In the genomic region with DNA sequence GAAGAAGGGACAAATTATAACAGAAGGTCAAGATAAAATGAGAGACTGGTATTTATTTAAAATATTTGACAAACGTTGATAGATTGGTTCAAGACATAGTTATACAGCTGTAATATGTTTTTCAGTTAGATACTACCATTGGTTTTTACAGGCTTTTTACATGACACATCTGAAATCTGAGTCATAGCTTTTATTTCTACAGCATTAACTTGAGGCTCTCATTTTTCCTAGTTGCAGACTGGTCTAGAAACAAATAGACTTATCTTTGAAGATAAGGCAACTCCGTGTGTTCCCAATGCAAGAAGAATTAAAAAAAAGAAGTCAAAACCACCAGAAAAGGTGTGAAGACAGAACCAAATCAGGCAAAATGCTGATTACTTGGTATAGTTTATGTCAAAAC, we compare ENCODE assay signal across 18 cellular contexts. TPM values are rescaled to one million over a fixed set of nuclear protein-coding genes. Genes with fewer than 3 reads are reported as not detected.
DNase-seq lines count a peak whose midpoint lies in the region; ATAC-seq and TF ChIP-seq lines count a peak whose summit lies in the region.
"Had no signal": no experiment of that assay in that cellular context is flagged by ENCODE, and none has a peak within 500 bp of the region (broad histone marks: within the 10 kb centered on the region; RNA-seq: fewer than 3 reads in every experiment).

No MANE protein-coding gene starts in this region.

- TF ChIP-seq CTCF in AG09309 (IDR thresholded peaks at IDR 0.05; ENCODE audit: control insufficient read depth, insufficient read depth, low read depth, low read length, missing control alignments), result no peak
- TF ChIP-seq CTCF in cardiac fibroblast (IDR thresholded peaks at IDR 0.05; ENCODE audit: low read depth, low read length), result no peak

- DNase-seq in AG09309 (ENCODE audit: low read depth), result peak; percentile 37
- DNase-seq in HT1080 (ENCODE audit: low read depth), result peak; percentile 44
- peak; percentile 46 to 55 for DNase-seq in cardiac fibroblast (ENCODE audit: low read depth in 2 of 2)
- DNase-seq in kidney glomerular epithelial cell (lab: John Stamatoyannopoulos, UW), result peak; percentile 20
- DNase-seq in caudate nucleus (lab: John Stamatoyannopoulos, UW), result no peak
- DNase-seq in islet precursor cell, result no peak
- DNase-seq in NK-92 (lab: John Stamatoyannopoulos, UW; ENCODE audit: unreplicated experiment), result no peak
- DNase-seq: activated CD4-positive, alpha-beta T cell treated with anti-CD3 and anti-CD28 coated beads for 4 hours; DMS 273 treated with DMSO at 0.1 percent for 48 hours; head of caudate nucleus; kidney; NCI-H2029 treated with DMSO at 0.1 percent for 48 hours; NCI-H524 treated with DMSO at 0.1 percent for 48 hours; stimulated activated CD4-positive, alpha-beta T cell treated with anti-CD3 and anti-CD28 coated beads, Interleukin-2, amount 100 ng/mL, for 24 hours had no signal

- H3K27ac ChIP-seq in caudate nucleus (ENCODE audit: low read depth, low read length), result no peak overlapping the region
- H3K27ac ChIP-seq: SJSA1, suprapubic skin had no signal

- ATAC-seq in HG02610 (IDR thresholded peaks at IDR 0.05; ENCODE audit: unreplicated experiment), result no peak
- ATAC-seq: sciatic nerve had no signal

- no peak overlapping the region for H3K4me3 ChIP-seq in AG09309 (ENCODE audit: control insufficient read depth, low read depth, low read length)
- H3K4me3 ChIP-seq in cardiac fibroblast (replicated peaks in 1 of 2; ENCODE audit: low read depth in 2 of 2, low read length in 2 of 2), result no peak overlapping the region
- H3K4me3 ChIP-seq: SJSA1, suprapubic skin had no signal

RNA-seq across cellular contexts. Expression of a gene that starts 31.3 kb away (rescaled TPM):
- total RNA-seq in HT1080 (2014; rRNA removed; shearing (Covaris generic)), result 27.0 and 32.8 TPM in 2 replicates
- 23.4 and 28.4 TPM in 2 replicates for polyA plus RNA-seq in HT1080 (2015; cell fraction: cytosol; rRNA removed)
- 45.4 and 46.9 TPM in 2 replicates for polyA plus RNA-seq in HT1080 (2015; cell fraction: nucleus; rRNA removed)

RNA-seq across cellular contexts. Expression of a gene that starts 32.1 kb away (rescaled TPM):
- 11.9 and 13.2 TPM in 2 replicates for total RNA-seq in HT1080 (2014; rRNA removed; shearing (Covaris generic))
- polyA plus RNA-seq in HT1080 (2015; cell fraction: cytosol; rRNA removed), result 13.0 and 14.0 TPM in 2 replicates
- polyA plus RNA-seq in HT1080 (2015; cell fraction: nucleus; rRNA removed), result 89.9 and 90.5 TPM in 2 replicates

Comparison
In these comparisons a context has a peak if more than half of its experiments do, and no peak if none do; other contexts are left out.
1. DNase-seq: peak in AG09309 (single experiment), HT1080 (single experiment), cardiac fibroblast (2 of 2) and kidney glomerular epithelial cell (single experiment); none in caudate nucleus (0 of 61), islet precursor cell (single experiment) and NK-92 (single experiment).